ENCODE assay signal across 8 cellular contexts in genomic region chr14:106717544-106717943, GRCh38.
DNase-seq lines count a peak whose midpoint lies in the region; ATAC-seq, FAIRE-seq and TF ChIP-seq lines count a peak whose summit lies in the region.
"Not testable (repeated sequence)": the region's sequence is repeated elsewhere in the genome, so short reads cannot be mapped to it uniquely, and the experiment has no call there.

No MANE protein-coding gene starts in this region.

- POLR2A ChIA-PET in A549 (lab: Yijun Ruan, JAX); HCT116 (lab: Charles Lee); activated B cell treated with CpG ODN at 0.5 μM for 24 hours (lab: Charles Lee); MCF 10A (lab: Yijun Ruan, JAX): not testable (repeated sequence)

- FAIRE-seq in A549 (lab: Jason Lieb, UNC); pancreas (lab: Jason Lieb, UNC): not testable (repeated sequence)
- FAIRE-seq in GM18507 (lab: Jason Lieb, UNC): peak; percentile 99

- H3K4me1 ChIP-seq in A549; HCT116 (ENCODE audit: control insufficient read depth in 1 of 2, insufficient read depth in 2 of 2, low read length in 2 of 2); pancreas: not testable (repeated sequence)

- not testable (repeated sequence) for H3K4me3 Mint-ChIP-seq in activated B cell treated with CpG ODN at 0.5 μM for 24 hours; MCF 10A (ENCODE audit: unreplicated experiment)

- RAD21 ChIA-PET in HCT116 (lab: Charles Lee; ENCODE audit: low non-redundant PET in 1 of 2, low total read pairs in 2 of 2, uncharacterized antibody in 2 of 2, unreplicated experiment in 2 of 2): not testable (repeated sequence)

- not testable (repeated sequence) for H3K27ac Mint-ChIP-seq in activated B cell treated with CpG ODN at 0.5 μM for 24 hours; MCF 10A (ENCODE audit: low read depth, unreplicated experiment)

- not testable (repeated sequence) for H3K9me3 Mint-ChIP-seq in activated B cell treated with CpG ODN at 0.5 μM for 24 hours; MCF 10A (ENCODE audit: unreplicated experiment)

- DNase-seq in A549 (ENCODE audit: low read depth in 1 of 2, low spot score in 1 of 2); GM18507 (ENCODE audit: extremely low spot score, insufficient read length, low read depth); HCT116 (ENCODE audit: low read depth, low spot score); activated B cell treated with CpG ODN at 0.5 μM for 24 hours; MCF 10A (ENCODE audit: unreplicated experiment); left lobe of liver (ENCODE audit: low spot score); pancreas: not testable (repeated sequence)

- peaks cover 17% of the 10 kb centered on the region for H3K4me1 Mint-ChIP-seq in activated B cell treated with CpG ODN at 0.5 μM for 24 hours
- H3K4me1 Mint-ChIP-seq in MCF 10A (ENCODE audit: insufficient read depth, unreplicated experiment): not testable (repeated sequence)

- not testable (repeated sequence) for H3K9ac ChIP-seq in HCT116 (ENCODE audit: low read length)

- not testable (repeated sequence) for H2AFZ ChIP-seq in HCT116 (ENCODE audit: low read depth, low read length, poor library complexity, severe bottlenecking)

- CTCF ChIA-PET in A549 (lab: Yijun Ruan, JAX); HCT116 (lab: Charles Lee); activated B cell treated with CpG ODN at 0.5 μM for 24 hours (lab: Charles Lee): not testable (repeated sequence)
- CTCF ChIA-PET in MCF 10A (lab: Yijun Ruan, JAX): interaction anchor here (0.6 to 1.3 kb wide), 3 partner anchors 12 to 57 kb away, joined by 3 to 4 read pairs (median 3); no protein-coding TSS in a partner anchor

- TF ChIP-seq EP300 in A549 (IDR thresholded peaks at IDR 0.05): not testable (repeated sequence)

- not testable (repeated sequence) for TF ChIP-seq CTCF in A549 (IDR thresholded peaks at IDR 0.05); HCT116 (IDR thresholded peaks at IDR 0.05 in 2 of 3, conservative IDR thresholded peaks at IDR 0.05 in 1 of 3; ENCODE audit: borderline replicate concordance in 1 of 3, insufficient read depth in 1 of 3, low read depth in 2 of 3, low read length in 2 of 3); activated B cell treated with CpG ODN at 0.5 μM for 24 hours (IDR thresholded peaks at IDR 0.05); pancreas (IDR thresholded peaks at IDR 0.05)
- peak; percentile 36 for TF ChIP-seq CTCF in MCF 10A (IDR thresholded peaks at IDR 0.05; ENCODE audit: unreplicated experiment)

- H3K79me2 ChIP-seq in HCT116 (ENCODE audit: insufficient read depth, low read length): not testable (repeated sequence)

- ATAC-seq in A549: peak; percentile 76; a peak in 5 of 6 replicates
- 0 out of 2 replicates have a peak, but pooled peaks have one; percentile 49 for ATAC-seq in HCT116
- ATAC-seq in HG03442 (IDR thresholded peaks at IDR 0.05; ENCODE audit: unreplicated experiment): peak; percentile 52
- ATAC-seq in activated B cell treated with CpG ODN at 0.5 μM for 24 hours (ENCODE audit: low read depth): peak; percentile 77
- peak; percentile 85 for ATAC-seq in left lobe of liver
- ATAC-seq in pancreas: peak in 3 of 4 donors; percentile 50 to 85 (median 62)

- H3K27me3 Mint-ChIP-seq in activated B cell treated with CpG ODN at 0.5 μM for 24 hours: not testable (repeated sequence)
- H3K27me3 Mint-ChIP-seq in MCF 10A (ENCODE audit: insufficient read depth, unreplicated experiment): peaks cover 59% of the 10 kb centered on the region

- not testable (repeated sequence) for H3K4me3 ChIP-seq in A549; HCT116 (replicated peaks in 1 of 2; ENCODE audit: low read depth in 1 of 2, low read length in 2 of 2); pancreas

- not testable (repeated sequence) for H3K27ac ChIP-seq in A549; HCT116 (ENCODE audit: low read depth, low read length); pancreas

- not testable (repeated sequence) for H4K20me1 ChIP-seq in HCT116 (ENCODE audit: insufficient read depth)

- not testable (repeated sequence) for TF ChIP-seq POLR2A in A549 (IDR thresholded peaks at IDR 0.05; ENCODE audit: low read length); HCT116 (IDR thresholded peaks at IDR 0.05; ENCODE audit: borderline replicate concordance, extremely low read depth, insufficient read depth, insufficient read length)

- H3K9me2 ChIP-seq in HCT116 (ENCODE audit: insufficient read depth): not testable (repeated sequence)

- H3K36me3 ChIP-seq in HCT116 (ENCODE audit: control insufficient read depth in 1 of 2, insufficient read depth in 2 of 2, low read length in 2 of 2); pancreas: not testable (repeated sequence)

- not testable (repeated sequence) for H3K9me3 ChIP-seq in A549; HCT116 (ENCODE audit: control insufficient read depth in 1 of 2, insufficient read depth in 1 of 2, low read depth in 1 of 2, low read length in 2 of 2); pancreas

- H3K4me2 ChIP-seq in A549; HCT116 (ENCODE audit: low read length): not testable (repeated sequence)

- not testable (repeated sequence) for TF ChIP-seq RAD21 in A549 (conservative IDR thresholded peaks at IDR 0.05 in 1 of 2, IDR thresholded peaks at IDR 0.05 in 1 of 2); HCT116 (IDR thresholded peaks at IDR 0.05; ENCODE audit: low read depth)

- not testable (repeated sequence) for H3K27me3 ChIP-seq in HCT116 (ENCODE audit: insufficient read depth, low read length); pancreas

- not testable (repeated sequence) for BruUV-seq in HCT116 (replicated peaks; lab: Mats Ljungman, UMichigan); MCF 10A (replicated peaks; lab: Mats Ljungman, UMichigan)

- WGBS in A549 (ENCODE audit: missing lambda C conversion rate): no CpG with 5 or more reads among the region's 11 CpGs
- 11 to 26% methylated on average over 4 to 10 of the region's 11 CpGs for WGBS in pancreas, 2 donors

- intact Hi-C loops in HCT116 (cut with micrococcal nuclease); activated B cell treated with CpG ODN at 0.5 μM for 24 hours (cut with micrococcal nuclease); MCF 10A (cut with micrococcal nuclease); pancreas (cut with DNase I): not testable (repeated sequence)

- not testable (repeated sequence) for H3K36me3 Mint-ChIP-seq in activated B cell treated with CpG ODN at 0.5 μM for 24 hours (ENCODE audit: low read depth); MCF 10A (ENCODE audit: insufficient read depth, unreplicated experiment)
